Comparison of ENCODE assay signal across 2 cellular contexts in genomic region chr1:112869895-112870294, GRCh38.
TF ChIP-seq lines count a peak whose summit lies in the region.

No MANE protein-coding gene starts in this region.

TF ChIP-seq in HepG2, 621 proteins besides CTCF, POLR2A, EP300 and RAD21:
- TF ChIP-seq CREB1 (IDR thresholded peaks at IDR 0.05) (0 out of 2 replicates have a peak, but pooled peaks have one; percentile 18), CREB1 (CRISPR knock-in tag; IDR thresholded peaks at IDR 0.05) (no peak), ZNF138 (CRISPR knock-in tag; IDR thresholded peaks at IDR 0.05; ENCODE audit: low read depth) (no peak), ATF7 (IDR thresholded peaks at IDR 0.05) (0 out of 2 replicates have a peak, but pooled peaks have one; percentile 31), ATF7 (CRISPR knock-in tag; IDR thresholded peaks at IDR 0.05) (no peak)

TF ChIP-seq in H1, 55 proteins besides CTCF, POLR2A, EP300 and RAD21:
- no peak for TF ChIP-seq NANOG (IDR thresholded peaks at IDR 0.05; ENCODE audit: insufficient read depth, low read depth, low read length, poor library complexity, severe bottlenecking)
- no peak for TF ChIP-seq PHF8 (conservative IDR thresholded peaks at IDR 0.05; ENCODE audit: low read depth, low read length)
- no peak for TF ChIP-seq SAP30 (IDR thresholded peaks at IDR 0.05; ENCODE audit: insufficient read depth, insufficient replicate concordance, low read length)
- TF ChIP-seq CBX8 (IDR thresholded peaks at IDR 0.05; ENCODE audit: borderline replicate concordance, low read depth, low read length) = no peak
- TF ChIP-seq ATF2 (IDR thresholded peaks at IDR 0.05; ENCODE audit: low read length) = no peak
- no peak for TF ChIP-seq EZH2 (IDR thresholded peaks at IDR 0.05; ENCODE audit: low read depth, low read length, severe bottlenecking)
- no peak for TF ChIP-seq SP2 (IDR thresholded peaks at IDR 0.05; ENCODE audit: low read length)
- TF ChIP-seq TBP (IDR thresholded peaks at IDR 0.05; ENCODE audit: low read depth, low read length) = no peak
- TF ChIP-seq ASH2L (IDR thresholded peaks at IDR 0.05; ENCODE audit: low read length) = no peak
- no peak for TF ChIP-seq GTF2F1 (IDR thresholded peaks at IDR 0.05; ENCODE audit: borderline replicate concordance, low read depth, low read length)
